Comparison of ENCODE assay signal across 9 cellular contexts in genomic region chr19:14516048-14516534, GRCh38. TPM values are rescaled to one million over a fixed set of nuclear protein-coding genes. Genes with fewer than 3 reads are reported as not detected.
DNase-seq lines count a peak whose midpoint lies in the region; ATAC-seq, FAIRE-seq and TF ChIP-seq lines count a peak whose summit lies in the region.
"Had no signal": no experiment of that assay in that cellular context is flagged by ENCODE, and none has a peak within 500 bp of the region (broad histone marks: within the 10 kb centered on the region; RNA-seq: fewer than 3 reads in every experiment).

No MANE protein-coding gene starts in this region.

- peaks cover 42% of the 10 kb centered on the region for H3K79me2 ChIP-seq in astrocyte (ENCODE audit: insufficient read depth, low read length)

- H3K9ac ChIP-seq in astrocyte (ENCODE audit: low read length) = peak overlapping the region; percentile 96

- H3K4me3 Mint-ChIP-seq in activated naive CD4-positive, alpha-beta T cell treated with anti-CD3 and anti-CD28 coated beads for 36 hours = peak overlapping the region; percentile 89
- H3K4me3 Mint-ChIP-seq in astrocyte (ENCODE audit: unreplicated experiment) = peak overlapping the region; percentile 89

- no peak for DNase-seq in activated naive CD4-positive, alpha-beta T cell treated with anti-CD3 and anti-CD28 coated beads for 36 hours
- DNase-seq in activated naive CD4-positive, alpha-beta T cell treated with Interleukin-2 at 50 U/mL for 16 hours = no peak
- DNase-seq in astrocyte (ENCODE audit: low read depth) (no peak), right lobe of liver (peak; percentile 37 to 71 (median 69)), transverse colon (peak; percentile 63), cortex of kidney (lab: John Stamatoyannopoulos, UW) (no peak), GM10248 (ENCODE audit: extremely low spot score) (no peak)
- DNase-seq: DMS79 had no signal

- intact Hi-C loops in activated naive CD4-positive, alpha-beta T cell treated with anti-CD3 and anti-CD28 coated beads for 36 hours (cut with micrococcal nuclease) = loop anchor here (5.0 kb wide), 1 partner anchor 171 kb away; no protein-coding TSS in a partner anchor
- intact Hi-C loops in right lobe of liver (cut with DNase I) (no loop called here), transverse colon (cut with DNase I; ENCODE audit: low total_unique reads) (loop anchor here (10.0 kb wide), 1 partner anchor 1361 kb away; the partner anchor contains the start of genes IER2 and STX10)

- peaks cover 39% of the 10 kb centered on the region for H4K20me1 ChIP-seq in astrocyte (ENCODE audit: insufficient read depth, low read length)

- H3K4me1 ChIP-seq in astrocyte (ENCODE audit: insufficient read depth, low read length) (peaks cover 34% of the 10 kb centered on the region), right lobe of liver (peaks cover 0 to 73% (median 24%) of the 10 kb centered on the region in 4 donors), transverse colon (peaks cover 24 to 51% (median 34%) of the 10 kb centered on the region in 4 donors)

- H3K4me3 ChIP-seq in astrocyte (ENCODE audit: insufficient read depth, low read depth, low read length) (peak overlapping the region; percentile 91), right lobe of liver (peak overlapping the region; percentile 73 to 98 (median 86)), transverse colon (peak overlapping the region in 3 of 4 donors; percentile 88 to 99 (median 99))

- in situ Hi-C loops in transverse colon (cut with MboI; ENCODE audit: low pct_ligation_motif_present in 1 of 4, low pct_unique_long_range_greater_than_20kb in 1 of 4, low sequenced_read_pairs in 3 of 4) = no loop called here

- peaks cover 36% of the 10 kb centered on the region for H3K36me3 Mint-ChIP-seq in activated naive CD4-positive, alpha-beta T cell treated with anti-CD3 and anti-CD28 coated beads for 36 hours (ENCODE audit: low read depth)
- H3K36me3 Mint-ChIP-seq in astrocyte (ENCODE audit: low read depth, unreplicated experiment) = peaks cover 23% of the 10 kb centered on the region

- TF ChIP-seq POLR2A in right lobe of liver (IDR thresholded peaks at IDR 0.05) = no peak
- TF ChIP-seq POLR2A in transverse colon (IDR thresholded peaks at IDR 0.05) = no peak

- no peaks in the 10 kb centered on the region for H3K9me3 Mint-ChIP-seq in activated naive CD4-positive, alpha-beta T cell treated with anti-CD3 and anti-CD28 coated beads for 36 hours
- peaks cover 1% of the 10 kb centered on the region for H3K9me3 Mint-ChIP-seq in astrocyte (ENCODE audit: unreplicated experiment)

- peak overlapping the region; percentile 96 for H3K4me2 ChIP-seq in astrocyte (ENCODE audit: low read length)

- no peak for FAIRE-seq in astrocyte (lab: Jason Lieb, UNC)

- CTCF ChIA-PET in activated naive CD4-positive, alpha-beta T cell treated with anti-CD3 and anti-CD28 coated beads for 36 hours (lab: Charles Lee) = interaction anchor here (0.6 to 1.2 kb wide), 5 partner anchors 9 to 37 kb away, joined by 3 to 5 read pairs (median 4); no protein-coding TSS in a partner anchor
- CTCF ChIA-PET in GM10248 (lab: Yijun Ruan, JAX) = interaction anchor here (2.0 kb wide), 1 partner anchor 9 kb away, joined by 8 read pairs; no protein-coding TSS in a partner anchor

- POLR2A ChIA-PET in GM10248 (lab: Yijun Ruan, JAX) = interaction anchor here (0.5 to 0.6 kb wide), 2 partner anchors 57 to 356 kb away, joined by 3 read pairs; no protein-coding TSS in a partner anchor

- H3K36me3 ChIP-seq in astrocyte (ENCODE audit: insufficient read depth, low read length) (peaks cover 24% of the 10 kb centered on the region), right lobe of liver (peaks cover 0 to 27% (median 15%) of the 10 kb centered on the region in 4 donors), transverse colon (peaks cover 0 to 25% (median 13%) of the 10 kb centered on the region in 4 donors)

- H3K27me3 Mint-ChIP-seq in activated naive CD4-positive, alpha-beta T cell treated with anti-CD3 and anti-CD28 coated beads for 36 hours (ENCODE audit: low read depth) = no peaks in the 10 kb centered on the region
- H3K27me3 Mint-ChIP-seq in astrocyte (ENCODE audit: low read depth, unreplicated experiment) = no peaks in the 10 kb centered on the region

- TF ChIP-seq EP300 in transverse colon (IDR thresholded peaks at IDR 0.05; ENCODE audit: low read depth) = no peak

- no peaks in the 10 kb centered on the region for H3K9me3 ChIP-seq in astrocyte (ENCODE audit: insufficient read depth, low read depth, low read length)
- no peaks in the 10 kb centered on the region for H3K9me3 ChIP-seq in right lobe of liver
- H3K9me3 ChIP-seq in transverse colon = no peaks in the 10 kb centered on the region

- WGBS in right lobe of liver (ENCODE audit: insufficient coverage, low coverage, low lambda C conversion rate, missing lambda C conversion rate) = 27% methylated on average over 8 of the region's 15 CpGs
- 33 to 59% methylated on average over 3 to 15 of the region's 15 CpGs for WGBS in transverse colon (ENCODE audit: low coverage in 1 of 2), 2 donors

- peaks cover 51% of the 10 kb centered on the region for H3K4me1 Mint-ChIP-seq in activated naive CD4-positive, alpha-beta T cell treated with anti-CD3 and anti-CD28 coated beads for 36 hours (ENCODE audit: low read depth)
- H3K4me1 Mint-ChIP-seq in astrocyte (ENCODE audit: low read depth, unreplicated experiment) = peaks cover 33% of the 10 kb centered on the region

- H3K27ac Mint-ChIP-seq in activated naive CD4-positive, alpha-beta T cell treated with anti-CD3 and anti-CD28 coated beads for 36 hours = peak overlapping the region; percentile 83
- peak overlapping the region; percentile 85 for H3K27ac Mint-ChIP-seq in astrocyte (ENCODE audit: unreplicated experiment)

- H3K27me3 ChIP-seq in astrocyte (ENCODE audit: insufficient read depth, low read length) = no peaks in the 10 kb centered on the region
- H3K27me3 ChIP-seq in right lobe of liver = no peaks in the 10 kb centered on the region
- no peaks in the 10 kb centered on the region for H3K27me3 ChIP-seq in transverse colon

- ATAC-seq in right lobe of liver (no peak), GM21423 (IDR thresholded peaks at IDR 0.05; ENCODE audit: unreplicated experiment) (no peak)

- no peak for TF ChIP-seq CTCF in astrocyte (IDR thresholded peaks at IDR 0.05; ENCODE audit: insufficient read depth, low read depth, low read length)
- TF ChIP-seq CTCF in right lobe of liver (IDR thresholded peaks at IDR 0.05) = peak in 1 of 4 donors; percentile 36
- TF ChIP-seq CTCF in transverse colon (IDR thresholded peaks at IDR 0.05) = peak in 2 of 5 experiments; percentile 3 to 33
- TF ChIP-seq CTCF in GM10248 (IDR thresholded peaks at IDR 0.05; ENCODE audit: control extremely low read depth, extremely low read depth, low read depth, missing control alignments) = no peak

- no peak overlapping the region for H2AFZ ChIP-seq in astrocyte (ENCODE audit: low read depth, low read length)

- no peak overlapping the region for H3K27ac ChIP-seq in astrocyte (ENCODE audit: low read depth, low read length)
- peak overlapping the region; percentile 100 for H3K27ac ChIP-seq in right lobe of liver
- H3K27ac ChIP-seq in transverse colon = peak overlapping the region; percentile 98 to 100 (median 100)

RNA-seq across cellular contexts. Expression of gene DNAJB1, which starts 2.1 kb away (rescaled TPM):
- total RNA-seq in activated naive CD4-positive, alpha-beta T cell treated with anti-CD3 and anti-CD28 coated beads for 36 hours = 10 to 100 TPM; 48.1 to 49.5 TPM
- total RNA-seq in astrocyte = 100 and 105 TPM in 2 replicates
- total RNA-seq in right lobe of liver = 10 to 100 TPM; 35.7 to 76.8 (median 52.1) TPM
- 100 to 1,000 TPM in 2 of 4 donors, 10 to 100 TPM in 2; 20.3 to 111 (median 93.8) TPM for total RNA-seq in transverse colon

RNA-seq across cellular contexts. Expression of gene TECR, which starts 13.3 kb away (rescaled TPM):
- total RNA-seq in activated naive CD4-positive, alpha-beta T cell treated with anti-CD3 and anti-CD28 coated beads for 36 hours = 100 to 1,000 TPM; 102 to 105 TPM
- 106 and 110 TPM in 2 replicates for total RNA-seq in astrocyte
- total RNA-seq in right lobe of liver = 10 to 100 TPM; 37.9 to 99.0 (median 77.0) TPM
- 100 to 1,000 TPM in 1 of 4 donors, 10 to 100 TPM in 3; 36.6 to 145 (median 69.3) TPM for total RNA-seq in transverse colon

RNA-seq across cellular contexts. Expression of gene GIPC1, which starts 20.2 kb away (rescaled TPM):
- 10 to 100 TPM; 15.4 to 16.5 TPM for total RNA-seq in activated naive CD4-positive, alpha-beta T cell treated with anti-CD3 and anti-CD28 coated beads for 36 hours
- total RNA-seq in astrocyte (145 and 169 TPM in 2 replicates), right lobe of liver (10 to 100 TPM; 25.2 to 63.5 (median 29.8) TPM), transverse colon (100 to 1,000 TPM; 295 to 569 (median 362) TPM)

RNA-seq across cellular contexts. Expression of gene PTGER1, which starts 40.9 kb away (rescaled TPM):
- total RNA-seq in activated naive CD4-positive, alpha-beta T cell treated with anti-CD3 and anti-CD28 coated beads for 36 hours = not detected
- total RNA-seq in astrocyte = 0.41 and 0.91 TPM in 2 replicates
- total RNA-seq in right lobe of liver = under 1 TPM in 4 of 6 experiments, not detected in 2; 0.16 to 0.32 (median 0.29) TPM
- total RNA-seq in transverse colon = 1 to 10 TPM in 2 of 4 donors, not detected in 2; 1.1 to 1.2 TPM

RNA-seq across cellular contexts. Expression of gene NDUFB7, which starts 55.8 kb away (rescaled TPM):
- 100 to 1,000 TPM; 117 to 123 TPM for total RNA-seq in activated naive CD4-positive, alpha-beta T cell treated with anti-CD3 and anti-CD28 coated beads for 36 hours
- total RNA-seq in astrocyte (153 and 161 TPM in 2 replicates), right lobe of liver (100 to 1,000 TPM in 4 of 6 experiments, 10 to 100 TPM in 2; 81.7 to 275 (median 112) TPM), transverse colon (100 to 1,000 TPM; 380 to 710 (median 454) TPM)

Comparison
In these comparisons a context has a peak if more than half of its experiments do, and no peak if none do; other contexts are left out.
1. DNase-seq: peak in right lobe of liver (3 of 3) and transverse colon (single experiment); none in activated naive CD4-positive, alpha-beta T cell treated with anti-CD3 and anti-CD28 coated beads for 36 hours (single experiment), activated naive CD4-positive, alpha-beta T cell treated with Interleukin-2 at 50 U/mL for 16 hours (single experiment), astrocyte (single experiment), cortex of kidney (single experiment) and GM10248 (single experiment).
2. intact Hi-C loops: an anchor here in activated naive CD4-positive, alpha-beta T cell treated with anti-CD3 and anti-CD28 coated beads for 36 hours (5.0 kb wide) and transverse colon (10.0 kb wide); none called in right lobe of liver.
3. Peak in every context shown above with its lines, with median percentiles within 50 percentile points of each other: H3K4me3 ChIP-seq.